Comparison of ENCODE assay signal across 18 cellular contexts in the genomic region with DNA sequence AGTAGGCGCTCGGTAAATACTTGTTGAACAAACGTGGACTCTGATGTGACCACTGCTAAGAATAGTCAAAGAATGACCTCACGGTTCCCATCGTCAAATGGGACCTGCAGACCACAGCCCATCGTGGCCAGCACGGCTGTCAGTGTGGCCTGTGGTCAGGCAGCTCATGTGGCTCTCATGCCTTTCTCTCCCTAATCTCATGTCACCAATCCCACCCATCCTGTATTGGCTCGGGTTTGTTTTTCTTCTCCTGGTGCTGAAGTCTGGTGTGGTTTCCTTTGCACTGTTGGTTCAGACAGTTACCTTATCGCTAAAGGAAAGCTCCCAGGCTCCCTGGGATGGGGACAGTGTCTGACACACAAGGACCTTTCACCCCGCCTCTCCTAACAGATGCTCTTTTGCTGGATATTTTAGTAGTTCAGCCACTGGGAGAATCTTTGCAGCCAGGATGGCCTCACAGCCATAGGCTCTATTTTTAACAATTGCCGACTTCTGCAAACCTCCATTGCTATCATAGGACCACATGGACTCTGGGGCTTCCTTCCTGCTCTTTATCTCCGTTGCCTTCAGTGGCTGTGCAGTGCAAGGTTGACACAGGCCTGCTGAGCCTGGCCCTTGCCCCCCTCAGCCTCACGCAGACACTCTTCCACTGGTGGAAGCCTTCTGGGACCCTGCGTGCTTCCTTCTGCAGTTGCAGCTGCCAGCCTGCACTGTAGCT.
A peak's percentile ranks its signal among the peaks of the same experiment; 100 is the strongest.
DNase-seq lines count a peak whose midpoint lies in the region; ATAC-seq, FAIRE-seq and TF ChIP-seq lines count a peak whose summit lies in the region.
"Had no signal": no experiment of that assay in that cellular context is flagged by ENCODE, and none has a peak within 500 bp of the region (broad histone marks: within the 10 kb centered on the region; RNA-seq: fewer than 3 reads in every experiment).

No MANE protein-coding gene starts in this region.

- no peak for FAIRE-seq in HepG2 (lab: Jason Lieb, UNC)

- TF ChIP-seq POLR2A in HepG2 (IDR thresholded peaks at IDR 0.05; ENCODE audit: insufficient read depth in 1 of 2, low read depth in 2 of 2, low read length in 2 of 2) = no peak

- no peak overlapping the region for H2AFZ ChIP-seq in HepG2 (ENCODE audit: low read length)
- H2AFZ ChIP-seq: hepatocyte had no signal

- no peak overlapping the region for H3K9ac ChIP-seq in liver (ENCODE audit: low read depth in 1 of 2, low read length in 2 of 2)
- no peak overlapping the region for H3K9ac ChIP-seq in HepG2 (ENCODE audit: insufficient read depth, low read depth, low read length)

- H3K27me3 ChIP-seq in liver (ENCODE audit: control insufficient read depth in 4 of 4, insufficient read depth in 4 of 4, low read length in 3 of 4) (no peaks in the 10 kb centered on the region), HepG2 (ENCODE audit: control insufficient read depth in 1 of 2, insufficient read depth in 2 of 2, low read length in 2 of 2) (peaks cover 8 to 63% of the 10 kb centered on the region in 2 experiments; a peak in 4 of 5 replicates), lower lobe of right lung (ENCODE audit: low read depth) (no peaks in the 10 kb centered on the region), aorta (ENCODE audit: control insufficient read depth in 1 of 2, insufficient read depth in 2 of 2, low read length in 1 of 2) (no peaks in the 10 kb centered on the region)
- H3K27me3 ChIP-seq: hepatocyte, thyroid gland had no signal

- no peaks in the 10 kb centered on the region for H4K20me1 ChIP-seq in HepG2 (ENCODE audit: insufficient read depth, low read length)

- H3K4me3 Mint-ChIP-seq in endothelial cell (ENCODE audit: unreplicated experiment) = no peak overlapping the region
- H3K4me3 Mint-ChIP-seq: activated naive CD4-positive, alpha-beta T cell treated with anti-CD3 and anti-CD28 coated beads, Interleukin-2, amount 10 ng/mL, durations not matched to agents 7 days and 5 days had no signal

- TF ChIP-seq RAD21 in liver (IDR thresholded peaks at IDR 0.05) = peak in 1 of 2 donors; percentile 19
- TF ChIP-seq RAD21 in HepG2 (CRISPR knock-in tag; IDR thresholded peaks at IDR 0.05) = no peak

- H3K9me3 Mint-ChIP-seq in endothelial cell (ENCODE audit: unreplicated experiment) = no peaks in the 10 kb centered on the region
- H3K9me3 Mint-ChIP-seq: activated naive CD4-positive, alpha-beta T cell treated with anti-CD3 and anti-CD28 coated beads, Interleukin-2, amount 10 ng/mL, durations not matched to agents 7 days and 5 days had no signal

- H3K79me2 ChIP-seq in HepG2 (ENCODE audit: insufficient read depth, low read length) = no peaks in the 10 kb centered on the region
- H3K79me2 ChIP-seq: hepatocyte had no signal

- in situ Hi-C loops in HepG2 (cut with HindIII; ENCODE audit: extremely low pct_ligation_motif_present, low pct_unique_long_range_greater_than_20kb) = no loop called here

- WGBS in liver = 47% methylated on average over 14 of the region's 14 CpGs
- WGBS in HepG2 (ENCODE audit: low lambda C conversion rate) = 17% methylated on average over 13 of the region's 14 CpGs
- 45 to 64% methylated on average over 14 of the region's 14 CpGs for WGBS in aorta, 2 donors

- peak overlapping the region; percentile 91 for H3K27ac Mint-ChIP-seq in endothelial cell (ENCODE audit: unreplicated experiment)
- H3K27ac Mint-ChIP-seq: activated naive CD4-positive, alpha-beta T cell treated with anti-CD3 and anti-CD28 coated beads, Interleukin-2, amount 10 ng/mL, durations not matched to agents 7 days and 5 days had no signal

- H3K4me3 ChIP-seq in liver (ENCODE audit: low read depth in 1 of 3, low read length in 3 of 3) (no peak overlapping the region), HepG2 (replicated peaks in 1 of 3; ENCODE audit: insufficient read depth in 1 of 3, low read depth in 2 of 3, low read length in 3 of 3) (no peak overlapping the region), lower lobe of right lung (no peak overlapping the region), aorta (ENCODE audit: low read length in 2 of 2) (no peak overlapping the region)
- H3K4me3 ChIP-seq: hepatocyte, lung, thyroid gland had no signal

- intact Hi-C loops in HepG2 (cut with micrococcal nuclease; ENCODE audit: unreplicated experiment) (no loop called here), lower lobe of right lung (cut with DNase I) (no loop called here), aorta (cut with DNase I) (no loop called here)

- POLR2A ChIA-PET in HepG2 (lab: Yijun Ruan, JAX) = no interaction called here

- TF ChIP-seq EP300 in HepG2 (IDR thresholded peaks at IDR 0.05; ENCODE audit: low read depth in 2 of 2, low read length in 2 of 2) (no peak), HepG2 (CRISPR knock-in tag; IDR thresholded peaks at IDR 0.05; ENCODE audit: borderline replicate concordance) (no peak)

- CTCF ChIA-PET in HepG2 (lab: Yijun Ruan, JAX; ENCODE audit: low intra/inter-chr PET ratio, low total read pairs) = no interaction called here

- no peak for DNase-seq in HepG2 (ENCODE audit: low spot score)
- peak; percentile 63 for DNase-seq in endothelial cell (ENCODE audit: low spot score)
- no peak for DNase-seq in lower lobe of right lung
- DNase-seq in aorta = no peak
- no peak for DNase-seq in DMS53 (lab: John Stamatoyannopoulos, UW)
- no peak for DNase-seq in LoVo (ENCODE audit: low spot score)
- no peak for DNase-seq in GM20000 (ENCODE audit: low spot score)
- DNase-seq: activated naive CD4-positive, alpha-beta T cell treated with anti-CD3 and anti-CD28 coated beads, Interleukin-2, amount 10 ng/mL, durations not matched to agents 7 days and 5 days; Caco-2; central memory CD4-positive, alpha-beta T cell; NCI-H1417 treated with DMSO at 0.1 percent for 48 hours; NCI-H510A; occipital lobe; stimulated activated CD4-positive, alpha-beta T cell treated with anti-CD3 and anti-CD28 coated beads, Interleukin-15, amount 100 ng/mL, for 24 hours; thyroid gland had no signal

- BruUV-seq in HepG2 (replicated peaks; lab: Mats Ljungman, UMichigan) = no TSS peak

- peaks cover 0 to 5% (median 0%) of the 10 kb centered on the region in 4 donors for H3K4me1 ChIP-seq in liver (ENCODE audit: control insufficient read depth in 4 of 4, insufficient read depth in 4 of 4, low read length in 3 of 4)
- H3K4me1 ChIP-seq in HepG2 (ENCODE audit: insufficient read depth, low read length) = no peaks in the 10 kb centered on the region
- peaks cover 17% of the 10 kb centered on the region for H3K4me1 ChIP-seq in lower lobe of right lung
- no peaks in the 10 kb centered on the region for H3K4me1 ChIP-seq in aorta (ENCODE audit: control insufficient read depth in 1 of 2, insufficient read depth in 2 of 2, low read length in 2 of 2)
- H3K4me1 ChIP-seq: Caco-2 had no signal

- no peaks in the 10 kb centered on the region for H3K36me3 ChIP-seq in liver (ENCODE audit: control insufficient read depth in 4 of 4, insufficient read depth in 3 of 4, low read depth in 1 of 4, low read length in 3 of 4)
- no peaks in the 10 kb centered on the region for H3K36me3 ChIP-seq in HepG2 (replicated peaks in 1 of 2; ENCODE audit: control insufficient read depth in 1 of 2, insufficient read depth in 2 of 2, low read length in 2 of 2)
- H3K36me3 ChIP-seq in lower lobe of right lung = no peaks in the 10 kb centered on the region
- H3K36me3 ChIP-seq in aorta (ENCODE audit: control insufficient read depth in 1 of 2, insufficient read depth in 2 of 2, low read length in 1 of 2) = peaks cover 0 to 4% of the 10 kb centered on the region in 2 donors
- H3K36me3 ChIP-seq: thyroid gland had no signal

- peaks cover 6% of the 10 kb centered on the region for H3K27me3 Mint-ChIP-seq in endothelial cell (ENCODE audit: unreplicated experiment)

- H3K27ac ChIP-seq in liver (ENCODE audit: low read depth in 1 of 2, low read length in 2 of 2) (peak overlapping the region in 1 of 2 donors; percentile 4), HepG2 (ENCODE audit: extremely low read length, insufficient read depth, low read length) (no peak overlapping the region), lower lobe of right lung (peak overlapping the region; percentile 16), aorta (ENCODE audit: low read depth in 1 of 2, low read length in 2 of 2) (no peak overlapping the region)
- H3K27ac ChIP-seq: hepatocyte had no signal

- TF ChIP-seq CTCF in liver (IDR thresholded peaks at IDR 0.05; ENCODE audit: low read depth, low read length, missing input control) = no peak
- TF ChIP-seq CTCF in HepG2 (CRISPR knock-in tag; IDR thresholded peaks at IDR 0.05) = no peak
- no peak for TF ChIP-seq CTCF in endothelial cell (IDR thresholded peaks at IDR 0.05; ENCODE audit: unreplicated experiment)
- TF ChIP-seq CTCF in lower lobe of right lung (IDR thresholded peaks at IDR 0.05) = no peak
- no peak for TF ChIP-seq CTCF in GM20000 (IDR thresholded peaks at IDR 0.05; ENCODE audit: extremely low read depth, missing control alignments)

- H3K4me2 ChIP-seq in HepG2 (ENCODE audit: low read depth, low read length) = no peak overlapping the region
- H3K4me2 ChIP-seq: hepatocyte had no signal

- peaks cover 19% of the 10 kb centered on the region for H3K4me1 Mint-ChIP-seq in endothelial cell (ENCODE audit: unreplicated experiment)
- H3K4me1 Mint-ChIP-seq: activated naive CD4-positive, alpha-beta T cell treated with anti-CD3 and anti-CD28 coated beads, Interleukin-2, amount 10 ng/mL, durations not matched to agents 7 days and 5 days had no signal

- peaks cover 4% of the 10 kb centered on the region for H3K36me3 Mint-ChIP-seq in endothelial cell (ENCODE audit: low read depth, unreplicated experiment)
- H3K36me3 Mint-ChIP-seq: activated naive CD4-positive, alpha-beta T cell treated with anti-CD3 and anti-CD28 coated beads, Interleukin-2, amount 10 ng/mL, durations not matched to agents 7 days and 5 days had no signal

- ATAC-seq in HepG2 (no peak), lower lobe of right lung (peak; percentile 10 to 28), aorta (ENCODE audit: low FRiP score) (peak; percentile 31)

- H3K9me3 ChIP-seq in liver (ENCODE audit: control insufficient read depth in 4 of 4, low read length in 3 of 4) = no peaks in the 10 kb centered on the region
- H3K9me3 ChIP-seq in HepG2 (ENCODE audit: low read length) = no peaks in the 10 kb centered on the region
- no peaks in the 10 kb centered on the region for H3K9me3 ChIP-seq in lower lobe of right lung
- H3K9me3 ChIP-seq in aorta (ENCODE audit: control insufficient read depth, low read length) = no peaks in the 10 kb centered on the region
- H3K9me3 ChIP-seq: Caco-2, thyroid gland had no signal

TF ChIP-seq in liver, 16 proteins besides CTCF, POLR2A, EP300 and RAD21 (continues in another document):
- TF ChIP-seq, protein P1, sequence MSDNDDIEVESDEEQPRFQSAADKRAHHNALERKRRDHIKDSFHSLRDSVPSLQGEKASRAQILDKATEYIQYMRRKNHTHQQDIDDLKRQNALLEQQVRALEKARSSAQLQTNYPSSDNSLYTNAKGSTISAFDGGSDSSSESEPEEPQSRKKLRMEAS (IDR thresholded peaks at IDR 0.05) = peak; percentile 56
- TF ChIP-seq NR2F2 (IDR thresholded peaks at IDR 0.05) (peak; percentile 99), RXRA (IDR thresholded peaks at IDR 0.05) (peak in 1 of 2 donors; percentile 17)

TF ChIP-seq in HepG2, 621 proteins besides CTCF, POLR2A, EP300 and RAD21 (continues in another document):
- no peak for TF ChIP-seq YEATS2 (CRISPR knock-in tag; IDR thresholded peaks at IDR 0.05; ENCODE audit: borderline replicate concordance)
- no peak for TF ChIP-seq ZNF496 (CRISPR knock-in tag; IDR thresholded peaks at IDR 0.05; ENCODE audit: insufficient replicate concordance)
- no peak for TF ChIP-seq ERF (CRISPR knock-in tag; IDR thresholded peaks at IDR 0.05)
- TF ChIP-seq SRY (CRISPR knock-in tag; IDR thresholded peaks at IDR 0.05) = no peak
